7 cellular contexts compared by ENCODE assay signal in the genomic region with DNA sequence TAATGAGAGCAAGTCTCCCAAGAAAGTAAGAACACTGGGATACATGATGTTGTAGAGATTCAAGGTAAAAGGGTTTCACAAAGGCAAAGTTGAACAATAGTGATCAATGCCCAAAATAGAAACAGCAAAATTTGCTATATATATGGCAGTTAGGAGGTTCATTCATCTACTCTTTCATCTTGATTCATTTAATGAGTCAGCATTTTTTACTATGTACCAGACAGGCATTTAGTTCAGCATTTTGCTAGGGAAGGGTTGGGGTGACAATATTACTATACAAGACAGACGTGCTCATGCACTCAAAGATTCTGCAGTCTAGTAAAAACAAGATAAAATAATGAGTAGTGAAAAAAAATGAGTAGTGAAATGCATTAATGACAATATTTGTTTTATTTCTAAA.
"Had no signal": no experiment of that assay in that cellular context is flagged by ENCODE, and none has a peak within 500 bp of the region (broad histone marks: within the 10 kb centered on the region; RNA-seq: fewer than 3 reads in every experiment).

No MANE protein-coding gene starts in this region.

- FAIRE-seq: H54, HTR-8/SVneo had no signal

- DNase-seq: GM23248, GOT3, H9, HCEC 1CT, KG1 had no signal

- H2AFZ ChIP-seq: GM23248 had no signal

- H3K9ac ChIP-seq: GM23248 had no signal

- H3K4me3 ChIP-seq: GM23248 had no signal

- H3K27ac ChIP-seq: GM23248 had no signal
